In genomic region chr22:20258584-20259335, GRCh38 we compare ENCODE assay signal across 13 cellular contexts. TPM values are rescaled to one million over a fixed set of nuclear protein-coding genes. Genes with fewer than 3 reads are reported as not detected.
DNase-seq lines count a peak whose midpoint lies in the region; ATAC-seq and TF ChIP-seq lines count a peak whose summit lies in the region.
"Had no signal": no experiment of that assay in that cellular context is flagged by ENCODE, and none has a peak within 500 bp of the region (broad histone marks: within the 10 kb centered on the region; RNA-seq: fewer than 3 reads in every experiment).

No MANE protein-coding gene starts in this region.

- no peaks in the 10 kb centered on the region for H3K27me3 Mint-ChIP-seq in Calu3 (ENCODE audit: unreplicated experiment)
- no peaks in the 10 kb centered on the region for H3K27me3 Mint-ChIP-seq in activated CD4-positive, alpha-beta memory T cell treated with anti-CD3 and anti-CD28 coated beads, Interleukin-2, amount 10 ng/mL, durations not matched to agents 7 days and 5 days
- H3K27me3 Mint-ChIP-seq: brain; natural killer cell treated with Interleukin-12 subunit alpha and Interleukin-12 subunit beta and Interleukin-15 and Interleukin-18, amount 100 ng/mL, for 72 hours had no signal

- no TSS peak for BruUV-seq in Calu3 (replicated peaks; lab: Mats Ljungman, UMichigan)
- no TSS peak for BruUV-seq in HCT116 (replicated peaks; lab: Mats Ljungman, UMichigan)

- POLR2A ChIA-PET in HCT116 (lab: Charles Lee), result no interaction called here
- POLR2A ChIA-PET in activated CD4-positive, alpha-beta memory T cell treated with anti-CD3 and anti-CD28 coated beads, Interleukin-2, amount 10 ng/mL, durations not matched to agents 7 days and 5 days (lab: Charles Lee), result interaction anchor here (1.0 kb wide), 1 partner anchor 53 kb away, joined by 3 read pairs; no protein-coding TSS in a partner anchor

- H3K9ac ChIP-seq in HCT116 (ENCODE audit: low read length), result no peak overlapping the region

- H3K4me1 ChIP-seq in HCT116 (ENCODE audit: control insufficient read depth in 1 of 2, insufficient read depth in 2 of 2, low read length in 2 of 2), result no peaks in the 10 kb centered on the region
- no peaks in the 10 kb centered on the region for H3K4me1 ChIP-seq in mucosa of descending colon (ENCODE audit: low read depth)
- H3K4me1 ChIP-seq: HAP-1 had no signal

- no peaks in the 10 kb centered on the region for H4K20me1 ChIP-seq in HCT116 (ENCODE audit: insufficient read depth)

- CTCF ChIA-PET in Calu3 (lab: Charles Lee), result interaction anchor here (0.8 kb wide), 1 partner anchor 20 kb away, joined by 3 read pairs; no protein-coding TSS in a partner anchor
- CTCF ChIA-PET in HCT116 (lab: Charles Lee), result interaction anchor here (1.6 kb wide), 1 partner anchor 11 kb away, joined by 5 read pairs; no protein-coding TSS in a partner anchor
- CTCF ChIA-PET in activated CD4-positive, alpha-beta memory T cell treated with anti-CD3 and anti-CD28 coated beads, Interleukin-2, amount 10 ng/mL, durations not matched to agents 7 days and 5 days (lab: Charles Lee), result interaction anchor here (0.7 to 1.2 kb wide), 3 partner anchors 8 to 129 kb away, joined by 3 to 6 read pairs (median 3); no protein-coding TSS in a partner anchor

- H3K79me2 ChIP-seq in HCT116 (ENCODE audit: insufficient read depth, low read length), result no peaks in the 10 kb centered on the region
- H3K79me2 ChIP-seq: hepatocyte had no signal

- TF ChIP-seq POLR2A in HCT116 (IDR thresholded peaks at IDR 0.05; ENCODE audit: borderline replicate concordance, extremely low read depth, insufficient read depth, insufficient read length), result no peak

- no peak for TF ChIP-seq RAD21 in HCT116 (IDR thresholded peaks at IDR 0.05; ENCODE audit: low read depth)

- peak; percentile 47 for TF ChIP-seq CTCF in Calu3 (IDR thresholded peaks at IDR 0.05; ENCODE audit: unreplicated experiment)
- TF ChIP-seq CTCF in HCT116 (IDR thresholded peaks at IDR 0.05 in 2 of 3, conservative IDR thresholded peaks at IDR 0.05 in 1 of 3; ENCODE audit: borderline replicate concordance in 1 of 3, insufficient read depth in 1 of 3, low read depth in 2 of 3, low read length in 2 of 3), result peak in 2 of 3 experiments; percentile 57 to 61; a peak in 4 of 6 replicates
- TF ChIP-seq CTCF in mucosa of descending colon (IDR thresholded peaks at IDR 0.05), result peak; percentile 10

- no peaks in the 10 kb centered on the region for H3K36me3 Mint-ChIP-seq in Calu3 (ENCODE audit: insufficient read depth, unreplicated experiment)
- H3K36me3 Mint-ChIP-seq in activated CD4-positive, alpha-beta memory T cell treated with anti-CD3 and anti-CD28 coated beads, Interleukin-2, amount 10 ng/mL, durations not matched to agents 7 days and 5 days (ENCODE audit: low read depth), result no peaks in the 10 kb centered on the region
- H3K36me3 Mint-ChIP-seq: brain; natural killer cell treated with Interleukin-12 subunit alpha and Interleukin-12 subunit beta and Interleukin-15 and Interleukin-18, amount 100 ng/mL, for 72 hours had no signal

- intact Hi-C loops in Calu3 (cut with micrococcal nuclease; ENCODE audit: unreplicated experiment) (no loop called here), HCT116 (cut with micrococcal nuclease) (no loop called here), mucosa of descending colon (cut with DNase I, micrococcal nuclease) (no loop called here)

- H3K4me2 ChIP-seq in HCT116 (ENCODE audit: low read length), result no peak overlapping the region
- H3K4me2 ChIP-seq: hepatocyte had no signal

- no peaks in the 10 kb centered on the region for H3K9me3 Mint-ChIP-seq in Calu3 (ENCODE audit: low read depth, unreplicated experiment)
- no peaks in the 10 kb centered on the region for H3K9me3 Mint-ChIP-seq in activated CD4-positive, alpha-beta memory T cell treated with anti-CD3 and anti-CD28 coated beads, Interleukin-2, amount 10 ng/mL, durations not matched to agents 7 days and 5 days
- H3K9me3 Mint-ChIP-seq: brain; natural killer cell treated with Interleukin-12 subunit alpha and Interleukin-12 subunit beta and Interleukin-15 and Interleukin-18, amount 100 ng/mL, for 72 hours had no signal

- RAD21 ChIA-PET in HCT116 (lab: Charles Lee; ENCODE audit: low non-redundant PET in 1 of 2, low total read pairs in 2 of 2, uncharacterized antibody in 2 of 2, unreplicated experiment in 2 of 2), result no interaction called here

- no peak for DNase-seq in Calu3
- DNase-seq in HCT116 (ENCODE audit: low read depth, low spot score), result no peak
- peak; percentile 34 for DNase-seq in activated CD4-positive, alpha-beta memory T cell treated with anti-CD3 and anti-CD28 coated beads, Interleukin-2, amount 10 ng/mL, durations not matched to agents 7 days and 5 days
- DNase-seq in mucosa of descending colon, result no peak
- no peak for DNase-seq in retina
- DNase-seq in SKM-1 (lab: John Stamatoyannopoulos, UW; ENCODE audit: unreplicated experiment), result no peak
- DNase-seq in NCI-H2107 (lab: John Stamatoyannopoulos, UW), result no peak
- DNase-seq: NCI-H748 treated with DMSO at 0.1 percent for 48 hours had no signal

- H3K27ac Mint-ChIP-seq in Calu3 (ENCODE audit: unreplicated experiment), result no peak overlapping the region
- no peak overlapping the region for H3K27ac Mint-ChIP-seq in activated CD4-positive, alpha-beta memory T cell treated with anti-CD3 and anti-CD28 coated beads, Interleukin-2, amount 10 ng/mL, durations not matched to agents 7 days and 5 days
- H3K27ac Mint-ChIP-seq: natural killer cell treated with Interleukin-12 subunit alpha and Interleukin-12 subunit beta and Interleukin-15 and Interleukin-18, amount 100 ng/mL, for 72 hours had no signal

- H3K27ac ChIP-seq in HCT116 (ENCODE audit: low read depth, low read length), result no peak overlapping the region
- H3K27ac ChIP-seq: hepatocyte had no signal

- no peaks in the 10 kb centered on the region for H3K4me1 Mint-ChIP-seq in Calu3 (ENCODE audit: low read depth, unreplicated experiment)
- H3K4me1 Mint-ChIP-seq in activated CD4-positive, alpha-beta memory T cell treated with anti-CD3 and anti-CD28 coated beads, Interleukin-2, amount 10 ng/mL, durations not matched to agents 7 days and 5 days, result peaks cover 8% of the 10 kb centered on the region

- H3K36me3 ChIP-seq in HCT116 (ENCODE audit: control insufficient read depth in 1 of 2, insufficient read depth in 2 of 2, low read length in 2 of 2), result no peaks in the 10 kb centered on the region
- H3K36me3 ChIP-seq in mucosa of descending colon (ENCODE audit: low read depth), result no peaks in the 10 kb centered on the region
- H3K36me3 ChIP-seq: HAP-1 had no signal

- H3K4me3 ChIP-seq in HCT116 (replicated peaks in 1 of 2; ENCODE audit: low read depth in 1 of 2, low read length in 2 of 2) (no peak overlapping the region), mucosa of descending colon (no peak overlapping the region)
- H3K4me3 ChIP-seq: HAP-1, hepatocyte had no signal

- no peaks in the 10 kb centered on the region for H3K9me2 ChIP-seq in HCT116 (ENCODE audit: insufficient read depth)

- ATAC-seq in HCT116 (peak; percentile 53; the same call in 1 of the 2 replicates), mucosa of descending colon (no peak), GM18498 (IDR thresholded peaks at IDR 0.05; ENCODE audit: unreplicated experiment) (no peak)
- ATAC-seq: natural killer cell treated with Interleukin-12 subunit alpha and Interleukin-12 subunit beta and Interleukin-15 and Interleukin-18, amount 100 ng/mL, for 72 hours had no signal

- no peaks in the 10 kb centered on the region for H3K27me3 ChIP-seq in HCT116 (ENCODE audit: insufficient read depth, low read length)
- H3K27me3 ChIP-seq: hepatocyte had no signal

- no peak overlapping the region for H3K4me3 Mint-ChIP-seq in Calu3 (ENCODE audit: low read depth, unreplicated experiment)
- no peak overlapping the region for H3K4me3 Mint-ChIP-seq in activated CD4-positive, alpha-beta memory T cell treated with anti-CD3 and anti-CD28 coated beads, Interleukin-2, amount 10 ng/mL, durations not matched to agents 7 days and 5 days
- H3K4me3 Mint-ChIP-seq: brain; natural killer cell treated with Interleukin-12 subunit alpha and Interleukin-12 subunit beta and Interleukin-15 and Interleukin-18, amount 100 ng/mL, for 72 hours had no signal

- H3K9me3 ChIP-seq in HCT116 (ENCODE audit: control insufficient read depth in 1 of 2, insufficient read depth in 1 of 2, low read depth in 1 of 2, low read length in 2 of 2) (no peaks in the 10 kb centered on the region), mucosa of descending colon (no peaks in the 10 kb centered on the region)
- H3K9me3 ChIP-seq: HAP-1 had no signal

- H2AFZ ChIP-seq in HCT116 (ENCODE audit: low read depth, low read length, poor library complexity, severe bottlenecking), result no peak overlapping the region
- H2AFZ ChIP-seq: hepatocyte had no signal

TF ChIP-seq in HCT116, 20 proteins besides CTCF, POLR2A, EP300 and RAD21:
- no peak for TF ChIP-seq ZBTB33 (IDR thresholded peaks at IDR 0.05; ENCODE audit: extremely low read depth, insufficient replicate concordance, low read length)
- no peak for TF ChIP-seq EGR1 (IDR thresholded peaks at IDR 0.05; ENCODE audit: low read depth)
- TF ChIP-seq ZNF274 (IDR thresholded peaks at IDR 0.05; ENCODE audit: low read depth, low read length), result no peak
- no peak for TF ChIP-seq ELF1 (IDR thresholded peaks at IDR 0.05; ENCODE audit: borderline replicate concordance, low read depth)

RNA-seq across cellular contexts. Expression of gene RTN4R, which starts 9.4 kb away (rescaled TPM):
- total RNA-seq in Calu3 (2022) (4.1 and 4.2 TPM in 2 replicates), HCT116 (2021; ENCODE audit: unreplicated experiment) (19.0 TPM), mucosa of descending colon (1 to 10 TPM; 1.6 to 3.5 (median 2.5) TPM)
- polyA plus RNA-seq in HCT116 (2012), result 20.5 and 27.1 TPM in 2 replicates
- 1 to 10 TPM; 2.3 to 3.1 TPM for total RNA-seq in activated CD4-positive, alpha-beta memory T cell treated with anti-CD3 and anti-CD28 coated beads, Interleukin-2, amount 10 ng/mL, durations not matched to agents 7 days and 5 days
